10 cellular contexts compared by ENCODE assay signal in the genomic region with DNA sequence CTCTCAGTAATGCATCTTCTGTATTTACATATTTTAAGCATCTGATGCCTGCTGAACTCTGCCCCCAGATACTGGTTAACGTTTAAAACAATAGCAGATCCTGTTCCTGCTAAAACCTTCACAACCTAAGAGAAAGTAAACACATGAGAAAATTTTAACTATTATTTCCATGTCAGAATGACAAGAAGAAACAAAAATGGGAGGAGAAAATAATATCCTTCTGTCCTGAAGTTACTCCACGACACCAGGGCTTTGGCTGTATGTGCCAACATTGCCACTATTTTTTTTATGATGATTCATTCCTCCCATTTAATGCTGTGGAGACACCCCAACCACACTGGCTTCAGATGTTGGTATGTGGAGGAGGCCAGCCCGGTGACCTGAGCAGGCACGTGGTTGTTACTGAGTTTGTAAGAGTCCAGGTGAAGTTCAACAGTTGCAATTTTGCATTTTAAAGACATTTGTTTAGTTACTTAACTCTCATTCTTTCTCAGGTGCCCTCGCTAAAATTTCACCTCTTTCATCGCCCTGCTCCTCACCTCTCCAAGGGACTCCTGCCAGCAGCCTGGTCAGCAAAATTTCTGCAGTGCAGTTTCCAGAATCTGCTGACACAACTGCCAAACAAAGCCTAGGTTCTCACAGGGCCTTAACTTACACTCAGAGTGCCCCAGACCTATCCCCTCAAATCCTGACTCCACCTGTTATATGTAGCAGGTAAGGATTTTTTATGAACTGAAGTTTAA.
DNase-seq lines count a peak whose midpoint lies in the region; ATAC-seq and TF ChIP-seq lines count a peak whose summit lies in the region.
"Had no signal": no experiment of that assay in that cellular context is flagged by ENCODE, and none has a peak within 500 bp of the region (broad histone marks: within the 10 kb centered on the region; RNA-seq: fewer than 3 reads in every experiment).

No MANE protein-coding gene starts in this region.

- TF ChIP-seq RAD21 in Ishikawa (IDR thresholded peaks at IDR 0.05; ENCODE audit: low read depth): no peak

- H3K36me3 ChIP-seq in thoracic aorta: no peaks in the 10 kb centered on the region

- ATAC-seq in thoracic aorta (ENCODE audit: insufficient number of reproducible peaks, low FRiP score, low read depth) (no peak), GM18873 (IDR thresholded peaks at IDR 0.05; ENCODE audit: low FRiP score, unreplicated experiment) (no peak)
- ATAC-seq: stimulated activated naive B cell treated with anti-CD40 and anti-IgM and Interleukin-4, amounts not matched to agents 10 μg/mL and 1 μg/mL and 100 μg/mL, for 72 hours had no signal

- peak; percentile 32; the same call in 1 of the 2 replicates for TF ChIP-seq EP300 in Ishikawa (IDR thresholded peaks at IDR 0.05; ENCODE audit: borderline replicate concordance)

- no peaks in the 10 kb centered on the region for H3K27me3 Mint-ChIP-seq in chondrocyte (ENCODE audit: low read depth)
- H3K27me3 Mint-ChIP-seq: stimulated activated naive B cell treated with anti-CD40 and anti-IgM and Interleukin-4, amounts not matched to agents 10 μg/mL and 1 μg/mL and 100 μg/mL, for 72 hours had no signal

- H3K27ac Mint-ChIP-seq in chondrocyte (ENCODE audit: unreplicated experiment): peak overlapping the region; percentile 73
- H3K27ac Mint-ChIP-seq: stimulated activated naive B cell treated with anti-CD40 and anti-IgM and Interleukin-4, amounts not matched to agents 10 μg/mL and 1 μg/mL and 100 μg/mL, for 72 hours had no signal

- H3K27me3 ChIP-seq in thoracic aorta (replicated peaks; ENCODE audit: insufficient read depth): no peaks in the 10 kb centered on the region

- peak overlapping the region; percentile 73 to 82 for H3K27ac ChIP-seq in thoracic aorta

- H3K4me3 Mint-ChIP-seq in chondrocyte (ENCODE audit: unreplicated experiment): no peak overlapping the region
- H3K4me3 Mint-ChIP-seq: stimulated activated naive B cell treated with anti-CD40 and anti-IgM and Interleukin-4, amounts not matched to agents 10 μg/mL and 1 μg/mL and 100 μg/mL, for 72 hours had no signal

- H3K4me3 ChIP-seq in thoracic aorta: peak overlapping the region; percentile 52

- TF ChIP-seq CTCF in chondrocyte (IDR thresholded peaks at IDR 0.05) (no peak), thoracic aorta (IDR thresholded peaks at IDR 0.05) (no peak)

- no peaks in the 10 kb centered on the region for H3K9me3 Mint-ChIP-seq in chondrocyte (ENCODE audit: low read depth)

- H3K9me3 ChIP-seq in thoracic aorta: no peaks in the 10 kb centered on the region

- H3K36me3 Mint-ChIP-seq in chondrocyte (ENCODE audit: low read depth): peaks cover 4% of the 10 kb centered on the region
- H3K36me3 Mint-ChIP-seq: stimulated activated naive B cell treated with anti-CD40 and anti-IgM and Interleukin-4, amounts not matched to agents 10 μg/mL and 1 μg/mL and 100 μg/mL, for 72 hours had no signal

- peaks cover 41% of the 10 kb centered on the region for H3K4me1 Mint-ChIP-seq in chondrocyte (ENCODE audit: low read depth)
- H3K4me1 Mint-ChIP-seq: stimulated activated naive B cell treated with anti-CD40 and anti-IgM and Interleukin-4, amounts not matched to agents 10 μg/mL and 1 μg/mL and 100 μg/mL, for 72 hours had no signal

- no peak for DNase-seq in chondrocyte (ENCODE audit: low spot score)
- DNase-seq in iPS-NIHi11 (ENCODE audit: low spot score): peak; percentile 22
- no peak for DNase-seq in thoracic aorta (ENCODE audit: low spot score)
- no peak for DNase-seq in NCI-H446 treated with DMSO at 0.1 percent for 48 hours (lab: John Stamatoyannopoulos, UW)
- DNase-seq in GF-D8 (lab: John Stamatoyannopoulos, UW): no peak
- DNase-seq: head of caudate nucleus; NCI-H2171; stimulated activated naive B cell treated with anti-CD40 and anti-IgM and Interleukin-4, amounts not matched to agents 10 μg/mL and 1 μg/mL and 100 μg/mL, for 72 hours had no signal

- H3K4me1 ChIP-seq in thoracic aorta (ENCODE audit: control insufficient read depth in 1 of 2, low read depth in 2 of 2): peaks cover 30 to 67% of the 10 kb centered on the region in 2 donors

TF ChIP-seq in Ishikawa, 13 proteins besides CTCF, POLR2A, EP300 and RAD21:
- TF ChIP-seq TCF12 (IDR thresholded peaks at IDR 0.05; ENCODE audit: low read depth): no peak
- TF ChIP-seq CEBPB (IDR thresholded peaks at IDR 0.05): 0 out of 2 replicates have a peak, but pooled peaks have one; percentile 5
- TF ChIP-seq TEAD4 (IDR thresholded peaks at IDR 0.05): peak; percentile 34; the same call in 1 of the 2 replicates
- no peak for TF ChIP-seq EGR1 (IDR thresholded peaks at IDR 0.05)
- TF ChIP-seq, protein P1, sequence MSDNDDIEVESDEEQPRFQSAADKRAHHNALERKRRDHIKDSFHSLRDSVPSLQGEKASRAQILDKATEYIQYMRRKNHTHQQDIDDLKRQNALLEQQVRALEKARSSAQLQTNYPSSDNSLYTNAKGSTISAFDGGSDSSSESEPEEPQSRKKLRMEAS (IDR thresholded peaks at IDR 0.05): peak; percentile 74
- TF ChIP-seq, protein P2, sequence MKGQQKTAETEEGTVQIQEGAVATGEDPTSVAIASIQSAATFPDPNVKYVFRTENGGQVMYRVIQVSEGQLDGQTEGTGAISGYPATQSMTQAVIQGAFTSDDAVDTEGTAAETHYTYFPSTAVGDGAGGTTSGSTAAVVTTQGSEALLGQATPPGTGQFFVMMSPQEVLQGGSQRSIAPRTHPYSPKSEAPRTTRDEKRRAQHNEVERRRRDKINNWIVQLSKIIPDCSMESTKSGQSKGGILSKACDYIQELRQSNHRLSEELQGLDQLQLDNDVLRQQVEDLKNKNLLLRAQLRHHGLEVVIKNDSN (IDR thresholded peaks at IDR 0.05): peak; percentile 60
TF ChIP-seq in Ishikawa: peak in this region for 4.
